Comparison of ENCODE assay signal across 10 cellular contexts in genomic region chr3:81744366-81744765, GRCh38. TPM values are rescaled to one million over a fixed set of nuclear protein-coding genes. Genes with fewer than 3 reads are reported as not detected.
A peak's percentile ranks its signal among the peaks of the same experiment; 100 is the strongest.
DNase-seq lines count a peak whose midpoint lies in the region; TF ChIP-seq lines count a peak whose summit lies in the region.
"Had no signal": no experiment of that assay in that cellular context is flagged by ENCODE, and none has a peak within 500 bp of the region (broad histone marks: within the 10 kb centered on the region; RNA-seq: fewer than 3 reads in every experiment).

No MANE protein-coding gene starts in this region.

- peak in 1 of 2 experiments; percentile 77; a peak in 1 of 4 replicates for TF ChIP-seq EP300 in SK-N-SH (IDR thresholded peaks at IDR 0.05; ENCODE audit: borderline replicate concordance in 1 of 2, low read depth in 1 of 2, low read length in 1 of 2)
- no peak for TF ChIP-seq EP300 in sigmoid colon (IDR thresholded peaks at IDR 0.05)

- no peaks in the 10 kb centered on the region for H4K20me1 ChIP-seq in SK-N-SH (ENCODE audit: insufficient read depth)

- H3K4me3 ChIP-seq in SK-N-SH (ENCODE audit: low read depth in 2 of 2, low read length in 1 of 2) = no peak overlapping the region
- no peak overlapping the region for H3K4me3 ChIP-seq in cardiac muscle cell
- H3K4me3 ChIP-seq in sigmoid colon = no peak overlapping the region
- H3K4me3 ChIP-seq: SK-N-MC had no signal

- no peak for TF ChIP-seq POLR2A in sigmoid colon (IDR thresholded peaks at IDR 0.05)

- H2AFZ ChIP-seq in SK-N-SH (ENCODE audit: low read depth) = no peak overlapping the region

- peak overlapping the region; percentile 88 to 95; a peak in 3 of 4 replicates for H3K27ac ChIP-seq in SK-N-SH (ENCODE audit: low read depth in 2 of 2, low read length in 1 of 2)
- H3K27ac ChIP-seq in cardiac muscle cell = peak overlapping the region; percentile 89
- H3K27ac ChIP-seq in sigmoid colon = peak overlapping the region; percentile 55 to 79 (median 69)
- H3K27ac ChIP-seq: SK-N-MC had no signal

- peaks cover 38% of the 10 kb centered on the region for H3F3A ChIP-seq in SK-N-SH (replicated peaks; ENCODE audit: insufficient read depth)

- DNase-seq in GM04504 (ENCODE audit: low read depth) (peak; percentile 92), SK-N-SH (no peak), cardiac muscle cell (ENCODE audit: low read depth in 1 of 2, low spot score in 1 of 2) (peak; percentile 31 to 96), sigmoid colon (no peak), HUDEP-2 (lab: John Stamatoyannopoulos, UW; ENCODE audit: unreplicated experiment in 76 of 76) (no peak), NCI-H2196 (lab: John Stamatoyannopoulos, UW; ENCODE audit: unreplicated experiment) (no peak)
- DNase-seq in stimulated activated CD4-positive, alpha-beta T cell treated with anti-CD3 and anti-CD28 coated beads, Interleukin-15, amount 100 ng/mL, for 24 hours = no peak
- DNase-seq in effector CD4-positive, alpha-beta T cell = no peak
- DNase-seq: activated naive CD8-positive, alpha-beta T cell treated with anti-CD3 and anti-CD28 coated beads, Interleukin-2, amount 50 U/mL, for 24 hours had no signal

- H3K4me1 ChIP-seq in SK-N-SH (ENCODE audit: control insufficient read depth in 1 of 2, insufficient read depth in 2 of 2, low read depth in 1 of 2, low read length in 1 of 2) = peaks cover 0 to 33% of the 10 kb centered on the region in 2 experiments; a peak in 3 of 4 replicates
- peaks cover 18% of the 10 kb centered on the region for H3K4me1 ChIP-seq in cardiac muscle cell (ENCODE audit: low read depth)
- peaks cover 0 to 49% (median 35%) of the 10 kb centered on the region in 4 donors for H3K4me1 ChIP-seq in sigmoid colon

- H3K9me3 ChIP-seq in SK-N-SH (no peaks in the 10 kb centered on the region), cardiac muscle cell (ENCODE audit: low read depth) (no peaks in the 10 kb centered on the region), sigmoid colon (no peaks in the 10 kb centered on the region)

- CTCF ChIA-PET in SK-N-SH (lab: Yijun Ruan, JAX) = interaction anchor here (1.0 kb wide), 1 partner anchor 11 kb away, joined by 3 read pairs; no protein-coding TSS in a partner anchor

- H3K36me3 ChIP-seq in SK-N-SH (replicated peaks in 1 of 2; ENCODE audit: control insufficient read depth in 1 of 2, insufficient read depth in 2 of 2, low read length in 1 of 2) = no peaks in the 10 kb centered on the region
- H3K36me3 ChIP-seq in cardiac muscle cell = no peaks in the 10 kb centered on the region
- no peaks in the 10 kb centered on the region for H3K36me3 ChIP-seq in sigmoid colon

- POLR2A ChIA-PET in SK-N-SH (lab: Yijun Ruan, JAX) = no interaction called here

- no peaks in the 10 kb centered on the region for H3K27me3 ChIP-seq in SK-N-SH (ENCODE audit: insufficient read depth)
- H3K27me3 ChIP-seq in cardiac muscle cell = no peaks in the 10 kb centered on the region
- no peaks in the 10 kb centered on the region for H3K27me3 ChIP-seq in sigmoid colon

- peak overlapping the region; percentile 42; the same call in 1 of the 2 replicates for H3K9ac ChIP-seq in SK-N-SH

- H3K79me2 ChIP-seq in SK-N-SH (ENCODE audit: insufficient read depth) = peaks cover 69% of the 10 kb centered on the region

- H3K9me2 ChIP-seq in SK-N-SH = no peaks in the 10 kb centered on the region

- TF ChIP-seq CTCF in SK-N-SH (IDR thresholded peaks at IDR 0.05) (no peak), cardiac muscle cell (IDR thresholded peaks at IDR 0.05; ENCODE audit: low read depth, low read length) (no peak), sigmoid colon (IDR thresholded peaks at IDR 0.05) (no peak)

- intact Hi-C loops in sigmoid colon (cut with DNase I) = loop anchor here (2.0 kb wide), 1 partner anchor 14 kb away; no protein-coding TSS in a partner anchor

- no peak for TF ChIP-seq RAD21 in SK-N-SH (IDR thresholded peaks at IDR 0.05; ENCODE audit: low read length)

- H3K4me2 ChIP-seq in SK-N-SH = peak overlapping the region; percentile 9; the same call in 1 of the 2 replicates

TF ChIP-seq in SK-N-SH, 30 proteins besides CTCF, POLR2A, EP300 and RAD21 (continues in another document):
- TF ChIP-seq GABPA (IDR thresholded peaks at IDR 0.05; ENCODE audit: low read depth) = no peak
- TF ChIP-seq SMC3 (IDR thresholded peaks at IDR 0.05; ENCODE audit: low read depth, low read length) = no peak
- TF ChIP-seq MEF2A (IDR thresholded peaks at IDR 0.05; ENCODE audit: borderline replicate concordance, low read depth) = peak; percentile 53; the same call in 1 of the 2 replicates
- TF ChIP-seq YY1 (IDR thresholded peaks at IDR 0.05; ENCODE audit: low read depth) = 0 out of 2 replicates have a peak, but pooled peaks have one; percentile 20
- TF ChIP-seq FOSL2 (IDR thresholded peaks at IDR 0.05; ENCODE audit: borderline replicate concordance, low read depth) = peak; percentile 87; the same call in 1 of the 2 replicates
- TF ChIP-seq TEAD4 (IDR thresholded peaks at IDR 0.05; ENCODE audit: borderline replicate concordance, insufficient read depth) = peak; percentile 67; the same call in 1 of the 2 replicates
- TF ChIP-seq REST (IDR thresholded peaks at IDR 0.05; ENCODE audit: low read depth, low read length) = 0 out of 2 replicates have a peak, but pooled peaks have one; percentile 30
- peak; percentile 86 for TF ChIP-seq JUND (IDR thresholded peaks at IDR 0.05)
- TF ChIP-seq TAF1 (IDR thresholded peaks at IDR 0.05; ENCODE audit: borderline replicate concordance, low read depth, low read length) = 0 out of 2 replicates have a peak, but pooled peaks have one; percentile 38
- TF ChIP-seq NFIC (IDR thresholded peaks at IDR 0.05; ENCODE audit: borderline replicate concordance) = peak; percentile 66
- peak; percentile 37 for TF ChIP-seq MAX (IDR thresholded peaks at IDR 0.05; ENCODE audit: low read depth)
- no peak for TF ChIP-seq USF1 (IDR thresholded peaks at IDR 0.05; ENCODE audit: borderline replicate concordance, low read depth)
- TF ChIP-seq ZBTB33 (IDR thresholded peaks at IDR 0.05; ENCODE audit: borderline replicate concordance, low read depth) = no peak
- TF ChIP-seq CHD2 (IDR thresholded peaks at IDR 0.05; ENCODE audit: low read length, partially characterized antibody) = no peak

RNA-seq across cellular contexts. Expression of gene GBE1, which starts 17.1 kb away (rescaled TPM):
- polyA plus RNA-seq in SK-N-SH (2012; rRNA removed) = 14.2 and 18.6 TPM in 2 replicates
- 21.9 and 22.4 TPM in 2 replicates for polyA plus RNA-seq in SK-N-SH (2012; cell fraction: cytosol; rRNA removed)
- polyA plus RNA-seq in SK-N-SH (2012; cell fraction: nucleus; rRNA removed) = 6.4 and 17.7 TPM in 2 replicates
- 27.2 and 44.0 TPM in 2 replicates for total RNA-seq in cardiac muscle cell
- polyA plus RNA-seq in cardiac muscle cell = 62.1 and 71.2 TPM in 2 replicates
- 10 to 100 TPM; 12.1 to 24.6 (median 20.4) TPM for total RNA-seq in sigmoid colon
- polyA plus RNA-seq in sigmoid colon = 10 to 100 TPM; 10.2 to 10.9 (median 10.8) TPM

Comparison
In these comparisons a context has a peak if more than half of its experiments do, and no peak if none do; other contexts are left out.
1. DNase-seq: peak in GM04504 (single experiment) and cardiac muscle cell (2 of 2); none in SK-N-SH (single experiment), sigmoid colon (single experiment), stimulated activated CD4-positive, alpha-beta T cell treated with anti-CD3 and anti-CD28 coated beads, Interleukin-15, amount 100 ng/mL, for 24 hours (single experiment), HUDEP-2 (0 of 76), NCI-H2196 (single experiment) and effector CD4-positive, alpha-beta T cell (single experiment).
2. Peak in every context shown above with its lines, with median percentiles within 50 percentile points of each other: H3K27ac ChIP-seq.